In genomic region chr5:85049020-85049419, GRCh38 we compare ENCODE assay signal across 8 cellular contexts.
DNase-seq lines count a peak whose midpoint lies in the region; ATAC-seq and TF ChIP-seq lines count a peak whose summit lies in the region.

No MANE protein-coding gene starts in this region.

- no peaks in the 10 kb centered on the region for H3K79me1 ChIP-seq in mesendoderm (ENCODE audit: low read length)

- H3K18ac ChIP-seq in mesendoderm (ENCODE audit: low read length) = no peak overlapping the region

- in situ Hi-C loops in astrocyte of the spinal cord (cut with HindIII; ENCODE audit: low sequenced_read_pairs) = no loop called here

- no peak overlapping the region for H4K5ac ChIP-seq in mesendoderm (ENCODE audit: low read length)

- no peak overlapping the region for H3K27ac ChIP-seq in mesendoderm (ENCODE audit: low read depth, low read length)

- H2BK5ac ChIP-seq in mesendoderm (ENCODE audit: low read length) = no peak overlapping the region

- H3K36me3 ChIP-seq in mesendoderm (ENCODE audit: control insufficient read depth, insufficient read depth, low read length) = no peaks in the 10 kb centered on the region

- no peak overlapping the region for H2BK15ac ChIP-seq in mesendoderm (replicated peaks; ENCODE audit: low read depth)

- no peaks in the 10 kb centered on the region for H3K4me1 ChIP-seq in mesendoderm (ENCODE audit: control insufficient read depth, low read depth, low read length)

- H3K4me3 ChIP-seq in astrocyte of the spinal cord (ENCODE audit: low read depth, low read length) = no peak overlapping the region
- H3K4me3 ChIP-seq in mesendoderm (ENCODE audit: low read length) = no peak overlapping the region

- peak; percentile 51 for TF ChIP-seq CTCF in astrocyte of the spinal cord (IDR thresholded peaks at IDR 0.05; ENCODE audit: low read depth, low read length)
- no peak for TF ChIP-seq CTCF in GM20000 (IDR thresholded peaks at IDR 0.05; ENCODE audit: extremely low read depth, missing control alignments)

- WGBS in mesendoderm (ENCODE audit: extremely low coverage, insufficient coverage, low lambda C conversion rate) = no CpG with 5 or more reads among the region's 1 CpG

- H3K9ac ChIP-seq in mesendoderm (ENCODE audit: low read length) = no peak overlapping the region

- ATAC-seq in HG03159 (IDR thresholded peaks at IDR 0.05; ENCODE audit: unreplicated experiment) = no peak
- no peak for ATAC-seq in GM21423 (IDR thresholded peaks at IDR 0.05; ENCODE audit: unreplicated experiment)

- H3K79me2 ChIP-seq in mesendoderm (ENCODE audit: control insufficient read depth, insufficient read depth, low read length) = no peaks in the 10 kb centered on the region

- H3K4me2 ChIP-seq in mesendoderm (ENCODE audit: low read length) = no peak overlapping the region

- no peak overlapping the region for H3K4ac ChIP-seq in mesendoderm (ENCODE audit: low read depth, low read length)

- DNase-seq in Daoy (ENCODE audit: low read depth) = peak; percentile 73
- peak; percentile 9 for DNase-seq in NCI-H1105 treated with DMSO at 0.1 percent for 48 hours (lab: John Stamatoyannopoulos, UW)
- peak; percentile 71 for DNase-seq in astrocyte of the spinal cord (ENCODE audit: low read depth, low spot score)
- peak; percentile 75 for DNase-seq in mesendoderm
- no peak for DNase-seq in GM20000 (ENCODE audit: low spot score)
- no peak for DNase-seq in stimulated activated CD4-positive, alpha-beta T cell treated with anti-CD3 and anti-CD28 coated beads, Interleukin-15, amount 100 ng/mL, for 24 hours

- no peak overlapping the region for H2BK120ac ChIP-seq in mesendoderm (ENCODE audit: low read depth, low read length)

- H4K8ac ChIP-seq in mesendoderm (ENCODE audit: low read depth, low read length) = no peak overlapping the region

- no peak overlapping the region for H3K56ac ChIP-seq in mesendoderm (ENCODE audit: low read length)

- H2AK5ac ChIP-seq in mesendoderm (ENCODE audit: low read length) = no peak overlapping the region

- no peak overlapping the region for H3K23ac ChIP-seq in mesendoderm (ENCODE audit: low read length)

- H3K27me3 ChIP-seq in mesendoderm (ENCODE audit: insufficient read depth, low read length, poor library complexity) = no peaks in the 10 kb centered on the region

Comparison
In these comparisons a context has a peak if more than half of its experiments do, and no peak if none do; other contexts are left out.
1. DNase-seq: peak in Daoy (single experiment), NCI-H1105 treated with DMSO at 0.1 percent for 48 hours (single experiment), astrocyte of the spinal cord (single experiment) and mesendoderm (single experiment); none in GM20000 (single experiment) and stimulated activated CD4-positive, alpha-beta T cell treated with anti-CD3 and anti-CD28 coated beads, Interleukin-15, amount 100 ng/mL, for 24 hours (single experiment).